13 cellular contexts compared by ENCODE assay signal in the genomic region with DNA sequence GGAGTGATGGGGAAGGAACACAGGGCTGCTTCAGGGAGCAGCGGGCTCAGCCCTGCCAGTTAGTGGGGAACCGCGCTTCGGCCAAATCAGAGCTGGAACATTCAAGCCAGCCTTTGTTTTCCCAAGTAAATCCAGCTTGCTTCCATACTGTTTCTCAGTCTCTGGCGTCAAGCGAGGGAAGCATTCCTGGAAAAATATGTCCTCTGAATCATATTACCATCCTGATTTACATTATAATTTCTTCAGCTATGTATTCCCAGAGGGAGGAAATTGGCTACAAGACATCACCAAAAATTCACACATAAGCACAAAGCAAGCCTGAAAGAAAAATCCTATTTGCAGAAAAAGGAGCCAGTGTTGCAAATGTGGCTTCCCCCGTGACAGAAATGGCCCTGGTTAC.
"Had no signal": no experiment of that assay in that cellular context is flagged by ENCODE, and none has a peak within 500 bp of the region (broad histone marks: within the 10 kb centered on the region; RNA-seq: fewer than 3 reads in every experiment).

No MANE protein-coding gene starts in this region.

- H3K9me3 ChIP-seq: ovary, right lobe of liver, tibial nerve, uterus had no signal

- DNase-seq: activated CD4-positive, alpha-beta T cell treated with anti-CD3 and anti-CD28 coated beads, Interleukin-2, amount 10 ng/mL, durations not matched to agents 7 days and 5 days; activated naive CD8-positive, alpha-beta T cell treated with anti-CD3 and anti-CD28 coated beads for 36 hours; aorta; nephron progenitor cell; ovary; right lobe of liver; stimulated activated CD4-positive, alpha-beta T cell treated with anti-CD3 and anti-CD28 coated beads, Interleukin-1b, Interleukin-23, amount 100 ng/mL, for 48 hours; uterus had no signal

- H3K9me3 Mint-ChIP-seq: activated CD4-positive, alpha-beta T cell treated with anti-CD3 and anti-CD28 coated beads, Interleukin-2, amount 10 ng/mL, durations not matched to agents 7 days and 5 days; activated naive CD8-positive, alpha-beta T cell treated with anti-CD3 and anti-CD28 coated beads for 36 hours; activated T-helper 1 cell treated with anti-CD3 and anti-CD28 coated beads, Interleukin-12 subunit alpha, Interleukin-12 subunit beta, Interleukin-2, Interleukin-4 antibody, amounts not matched to agents 30 ng/mL and 10 ng/mL and 1 ng/mL, durations not matched to agents 14 hours and 24 hours and 36 hours; stimulated activated effector memory CD8-positive, alpha-beta T cell treated with anti-CD3 and anti-CD28 coated beads, Interleukin-12 subunit alpha, Interleukin-12 subunit beta, amount 100 ng/mL, for 72 hours; T-helper 2 cell treated with Interferon-gamma antibody and Interleukin-4, amounts not matched to agents 5 μg/mL and 100 μg/mL, for 36 hours had no signal

- H3K27ac Mint-ChIP-seq: activated CD4-positive, alpha-beta T cell treated with anti-CD3 and anti-CD28 coated beads, Interleukin-2, amount 10 ng/mL, durations not matched to agents 7 days and 5 days; activated naive CD8-positive, alpha-beta T cell treated with anti-CD3 and anti-CD28 coated beads for 36 hours; activated T-helper 1 cell treated with anti-CD3 and anti-CD28 coated beads, Interleukin-12 subunit alpha, Interleukin-12 subunit beta, Interleukin-2, Interleukin-4 antibody, amounts not matched to agents 30 ng/mL and 10 ng/mL and 1 ng/mL, durations not matched to agents 14 hours and 24 hours and 36 hours; nephron progenitor cell; stimulated activated effector memory CD8-positive, alpha-beta T cell treated with anti-CD3 and anti-CD28 coated beads, Interleukin-12 subunit alpha, Interleukin-12 subunit beta, amount 100 ng/mL, for 72 hours; T-helper 2 cell treated with Interferon-gamma antibody and Interleukin-4, amounts not matched to agents 5 μg/mL and 100 μg/mL, for 36 hours had no signal

- ATAC-seq: esophagus mucosa; stimulated activated effector memory CD8-positive, alpha-beta T cell treated with anti-CD3 and anti-CD28 coated beads, Interleukin-12 subunit alpha, Interleukin-12 subunit beta, amount 100 ng/mL, for 72 hours had no signal

- H3K27ac ChIP-seq: ovary, tibial nerve, uterus had no signal

- H3K27me3 Mint-ChIP-seq: activated CD4-positive, alpha-beta T cell treated with anti-CD3 and anti-CD28 coated beads, Interleukin-2, amount 10 ng/mL, durations not matched to agents 7 days and 5 days had no signal

- H3K36me3 Mint-ChIP-seq: activated naive CD8-positive, alpha-beta T cell treated with anti-CD3 and anti-CD28 coated beads for 36 hours; stimulated activated effector memory CD8-positive, alpha-beta T cell treated with anti-CD3 and anti-CD28 coated beads, Interleukin-12 subunit alpha, Interleukin-12 subunit beta, amount 100 ng/mL, for 72 hours had no signal

- H3K4me3 ChIP-seq: ovary, right lobe of liver, tibial nerve, uterus had no signal

- H3K27me3 ChIP-seq: ovary, right lobe of liver, tibial nerve, uterus had no signal

- H3K4me1 Mint-ChIP-seq: activated CD4-positive, alpha-beta T cell treated with anti-CD3 and anti-CD28 coated beads, Interleukin-2, amount 10 ng/mL, durations not matched to agents 7 days and 5 days; activated naive CD8-positive, alpha-beta T cell treated with anti-CD3 and anti-CD28 coated beads for 36 hours; stimulated activated effector memory CD8-positive, alpha-beta T cell treated with anti-CD3 and anti-CD28 coated beads, Interleukin-12 subunit alpha, Interleukin-12 subunit beta, amount 100 ng/mL, for 72 hours had no signal

- H3K4me3 Mint-ChIP-seq: activated CD4-positive, alpha-beta T cell treated with anti-CD3 and anti-CD28 coated beads, Interleukin-2, amount 10 ng/mL, durations not matched to agents 7 days and 5 days; activated naive CD8-positive, alpha-beta T cell treated with anti-CD3 and anti-CD28 coated beads for 36 hours; activated T-helper 1 cell treated with anti-CD3 and anti-CD28 coated beads, Interleukin-12 subunit alpha, Interleukin-12 subunit beta, Interleukin-2, Interleukin-4 antibody, amounts not matched to agents 30 ng/mL and 10 ng/mL and 1 ng/mL, durations not matched to agents 14 hours and 24 hours and 36 hours; nephron progenitor cell; stimulated activated effector memory CD8-positive, alpha-beta T cell treated with anti-CD3 and anti-CD28 coated beads, Interleukin-12 subunit alpha, Interleukin-12 subunit beta, amount 100 ng/mL, for 72 hours; T-helper 2 cell treated with Interferon-gamma antibody and Interleukin-4, amounts not matched to agents 5 μg/mL and 100 μg/mL, for 36 hours had no signal

- H3K4me1 ChIP-seq: tibial nerve, uterus had no signal

- H3K36me3 ChIP-seq: ovary, right lobe of liver, tibial nerve, uterus had no signal
